Comparison of ENCODE assay signal across 17 cellular contexts in the genomic region with DNA sequence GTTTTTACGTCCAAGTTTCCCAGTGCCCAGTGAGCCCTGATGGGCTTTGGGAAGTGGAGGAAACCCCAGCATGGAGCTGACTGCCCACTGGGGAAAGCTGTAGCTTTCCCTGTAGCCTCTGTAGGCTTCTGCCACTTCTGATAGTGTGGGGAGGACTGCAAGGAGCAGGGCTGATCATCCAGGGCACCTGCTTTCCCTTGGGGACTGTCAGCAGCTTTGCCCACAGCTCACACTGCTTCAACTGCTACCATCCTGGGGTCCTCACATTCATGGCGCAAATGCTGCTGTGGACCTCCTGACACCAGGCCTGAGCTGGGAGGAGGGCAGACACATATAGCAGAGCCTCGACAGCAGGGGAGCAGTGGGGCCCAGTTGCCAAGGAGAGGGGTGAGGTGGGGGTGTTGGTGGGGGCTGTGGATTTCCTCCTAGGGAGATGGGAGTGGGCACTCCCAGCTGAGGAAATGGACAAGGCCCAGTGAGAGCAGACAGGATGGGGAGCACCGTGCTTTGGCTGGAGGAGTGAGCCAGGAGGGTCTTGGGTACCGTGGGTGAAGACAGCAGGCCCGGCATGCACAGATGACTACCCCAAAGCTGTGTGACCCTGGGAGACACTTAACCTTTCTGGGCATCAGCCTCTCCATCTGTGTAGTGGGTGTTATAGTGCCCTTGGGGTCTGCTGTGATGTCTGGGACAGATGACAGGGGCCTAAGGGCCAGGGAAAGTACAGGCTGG. TPM values are rescaled to one million over a fixed set of nuclear protein-coding genes. Genes with fewer than 3 reads are reported as not detected.
"Had no signal": no experiment of that assay in that cellular context is flagged by ENCODE, and none has a peak within 500 bp of the region (broad histone marks: within the 10 kb centered on the region; RNA-seq: fewer than 3 reads in every experiment).

No MANE protein-coding gene starts in this region.

- H3K9me3 ChIP-seq: testis had no signal

- H3K4me3 Mint-ChIP-seq: activated CD8-positive, alpha-beta T cell treated with anti-CD3 and anti-CD28 coated beads for 36 hours; activated T-cell treated with anti-CD3 and anti-CD28 coated beads, Interleukin-2, amount 50 U/mL, for 72 hours; brain; dendritic cell treated with granulocyte-macrophage colony-stimulating factor and Interleukin-4, amounts not matched to agents 40 ng/mL and 50 ng/mL, for 4 days; stimulated activated naive CD8-positive, alpha-beta T cell treated with anti-CD3 and anti-CD28 coated beads, Interleukin-15, amount 100 ng/mL, for 72 hours; T-helper 1 cell treated with Interleukin-12 subunit alpha and Interleukin-12 subunit beta and Interleukin-4 antibody, amounts not matched to agents 30 μg/mL and 1 μg/mL, for 36 hours had no signal

- H3K9me3 Mint-ChIP-seq: activated CD8-positive, alpha-beta T cell treated with anti-CD3 and anti-CD28 coated beads for 36 hours; activated naive CD4-positive, alpha-beta T cell treated with anti-CD3 and anti-CD28 coated beads, Interleukin-2, amount 50 U/mL, for 72 hours; activated T-cell treated with anti-CD3 and anti-CD28 coated beads, Interleukin-2, amount 50 U/mL, for 72 hours; dendritic cell treated with granulocyte-macrophage colony-stimulating factor and Interleukin-4, amounts not matched to agents 40 ng/mL and 50 ng/mL, for 4 days; stimulated activated naive CD8-positive, alpha-beta T cell treated with anti-CD3 and anti-CD28 coated beads, Interleukin-15, amount 100 ng/mL, for 72 hours; T-helper 1 cell treated with Interleukin-12 subunit alpha and Interleukin-12 subunit beta and Interleukin-4 antibody, amounts not matched to agents 30 μg/mL and 1 μg/mL, for 36 hours had no signal

- H3K4me1 ChIP-seq: foreskin keratinocyte, parathyroid adenoma, testis had no signal

- H3K4me3 ChIP-seq: lung, testis had no signal

- ATAC-seq: activated CD8-positive, alpha-beta T cell treated with anti-CD3 and anti-CD28 coated beads for 36 hours; activated naive CD4-positive, alpha-beta T cell treated with anti-CD3 and anti-CD28 coated beads, Interleukin-2, amount 50 U/mL, for 72 hours; activated T-cell treated with anti-CD3 and anti-CD28 coated beads, Interleukin-2, amount 50 U/mL, for 72 hours; foreskin keratinocyte; stimulated activated naive CD8-positive, alpha-beta T cell treated with anti-CD3 and anti-CD28 coated beads, Interleukin-15, amount 100 ng/mL, for 72 hours had no signal

- H3K27ac ChIP-seq: foreskin keratinocyte, parathyroid adenoma, testis had no signal

- H3K36me3 Mint-ChIP-seq: activated naive CD4-positive, alpha-beta T cell treated with anti-CD3 and anti-CD28 coated beads, Interleukin-2, amount 50 U/mL, for 72 hours; brain had no signal

- H3K4me1 Mint-ChIP-seq: brain; stimulated activated naive CD8-positive, alpha-beta T cell treated with anti-CD3 and anti-CD28 coated beads, Interleukin-15, amount 100 ng/mL, for 72 hours had no signal

- H3K27me3 ChIP-seq: testis had no signal

- H3K27ac Mint-ChIP-seq: activated CD8-positive, alpha-beta T cell treated with anti-CD3 and anti-CD28 coated beads for 36 hours; activated T-cell treated with anti-CD3 and anti-CD28 coated beads, Interleukin-2, amount 50 U/mL, for 72 hours; brain; dendritic cell treated with granulocyte-macrophage colony-stimulating factor and Interleukin-4, amounts not matched to agents 40 ng/mL and 50 ng/mL, for 4 days; stimulated activated naive CD8-positive, alpha-beta T cell treated with anti-CD3 and anti-CD28 coated beads, Interleukin-15, amount 100 ng/mL, for 72 hours; T-helper 1 cell treated with Interleukin-12 subunit alpha and Interleukin-12 subunit beta and Interleukin-4 antibody, amounts not matched to agents 30 μg/mL and 1 μg/mL, for 36 hours had no signal

- DNase-seq: activated CD4-positive, alpha-beta T cell treated with anti-CD3 and anti-CD28 coated beads for 48 hours; activated CD8-positive, alpha-beta T cell treated with anti-CD3 and anti-CD28 coated beads for 36 hours; activated T-cell treated with anti-CD3 and anti-CD28 coated beads, Interleukin-2, amount 50 U/mL, for 72 hours; amygdala; effector memory CD4-positive, alpha-beta T cell; foreskin keratinocyte; glutamatergic neuron; retina; small intestine; stimulated activated naive CD8-positive, alpha-beta T cell treated with anti-CD3 and anti-CD28 coated beads, Interleukin-15, amount 100 ng/mL, for 72 hours; testis had no signal

RNA-seq across cellular contexts. Expression of gene RAMP3, which starts 16.2 kb away (rescaled TPM):
- total RNA-seq: activated CD8-positive, alpha-beta T cell treated with anti-CD3 and anti-CD28 coated beads for 36 hours; foreskin keratinocyte had no signal
- polyA plus RNA-seq: foreskin keratinocyte had no signal
